8 cellular contexts compared by ENCODE assay signal in genomic region chr2:86249843-86250402, GRCh38. TPM values are rescaled to one million over a fixed set of nuclear protein-coding genes. Genes with fewer than 3 reads are reported as not detected.
A peak's percentile ranks its signal among the peaks of the same experiment; 100 is the strongest.
DNase-seq lines count a peak whose midpoint lies in the region; ATAC-seq and TF ChIP-seq lines count a peak whose summit lies in the region.

No MANE protein-coding gene starts in this region.

- H3K79me2 ChIP-seq in GM23338 (replicated peaks; ENCODE audit: insufficient read depth) (no peaks in the 10 kb centered on the region), OCI-LY7 (ENCODE audit: insufficient read depth, low read depth, low read length) (no peaks in the 10 kb centered on the region)

- ATAC-seq in GM18498 (IDR thresholded peaks at IDR 0.05; ENCODE audit: unreplicated experiment) = peak; percentile 72
- ATAC-seq in GM23338 = no peak
- no peak for ATAC-seq in stimulated activated naive CD8-positive, alpha-beta T cell treated with anti-CD3 and anti-CD28 coated beads, Interleukin-15, Interleukin-2, amounts not matched to agents 100 U/mL and 50 U/mL, for 24 hours

- H3K9me2 ChIP-seq in GM23338 (ENCODE audit: insufficient read depth) (peaks cover 9% of the 10 kb centered on the region; the same call in 1 of the 2 replicates), OCI-LY7 (ENCODE audit: insufficient read depth, low read length) (no peaks in the 10 kb centered on the region)

- H3K4me1 ChIP-seq in GM23338 (ENCODE audit: insufficient read depth) = peaks cover 15% of the 10 kb centered on the region; the same call in 1 of the 2 replicates
- peaks cover 12% of the 10 kb centered on the region for H3K4me1 ChIP-seq in OCI-LY7 (ENCODE audit: insufficient read depth, low read length, poor library complexity, severe bottlenecking)

- H3K9me3 ChIP-seq in OCI-LY7 (ENCODE audit: low read length) = no peaks in the 10 kb centered on the region

- no TSS peak for BruUV-seq in OCI-LY7 (replicated peaks; lab: Mats Ljungman, UMichigan)

- POLR2A ChIA-PET in OCI-LY7 (lab: Charles Lee) = interaction anchor here (0.7 kb wide), 1 partner anchor 39 kb away, joined by 3 read pairs; no protein-coding TSS in a partner anchor

- H3K27me3 ChIP-seq in GM23338 (ENCODE audit: insufficient read depth) = no peaks in the 10 kb centered on the region

- CTCF ChIA-PET in OCI-LY7 (lab: Charles Lee; ENCODE audit: unreplicated experiment) = interaction anchor here (0.6 to 1.0 kb wide), 2 partner anchors 28 to 80 kb away, joined by 3 read pairs; no protein-coding TSS in a partner anchor

- H3K4me3 Mint-ChIP-seq in GM23338 (no peak overlapping the region), nephron (no peak overlapping the region), CD14-positive monocyte (no peak overlapping the region)
- H3K4me3 Mint-ChIP-seq in activated naive CD8-positive, alpha-beta T cell treated with anti-CD3 and anti-CD28 coated beads for 36 hours = no peak overlapping the region
- no peak overlapping the region for H3K4me3 Mint-ChIP-seq in T-helper 2 cell treated with Interferon-gamma antibody and Interleukin-4, amounts not matched to agents 5 μg/mL and 100 μg/mL, for 36 hours

- H3K4me1 Mint-ChIP-seq in GM23338 (peaks cover 28% of the 10 kb centered on the region), nephron (peaks cover 13% of the 10 kb centered on the region), CD14-positive monocyte (no peaks in the 10 kb centered on the region)
- no peaks in the 10 kb centered on the region for H3K4me1 Mint-ChIP-seq in activated naive CD8-positive, alpha-beta T cell treated with anti-CD3 and anti-CD28 coated beads for 36 hours
- H3K4me1 Mint-ChIP-seq in T-helper 2 cell treated with Interferon-gamma antibody and Interleukin-4, amounts not matched to agents 5 μg/mL and 100 μg/mL, for 36 hours (ENCODE audit: low read depth) = no peaks in the 10 kb centered on the region

- H3K36me3 ChIP-seq in GM23338 (ENCODE audit: insufficient read depth) (no peaks in the 10 kb centered on the region), OCI-LY7 (ENCODE audit: insufficient read depth, low read length) (no peaks in the 10 kb centered on the region)

- H3K36me3 Mint-ChIP-seq in GM23338 (ENCODE audit: low read depth) (no peaks in the 10 kb centered on the region), nephron (ENCODE audit: low read depth) (no peaks in the 10 kb centered on the region), CD14-positive monocyte (no peaks in the 10 kb centered on the region)
- H3K36me3 Mint-ChIP-seq in activated naive CD8-positive, alpha-beta T cell treated with anti-CD3 and anti-CD28 coated beads for 36 hours = no peaks in the 10 kb centered on the region
- H3K36me3 Mint-ChIP-seq in T-helper 2 cell treated with Interferon-gamma antibody and Interleukin-4, amounts not matched to agents 5 μg/mL and 100 μg/mL, for 36 hours (ENCODE audit: low read depth) = no peaks in the 10 kb centered on the region

- H4K20me1 ChIP-seq in GM23338 (replicated peaks; ENCODE audit: insufficient read depth) (no peaks in the 10 kb centered on the region), OCI-LY7 (ENCODE audit: insufficient read depth, low read length) (no peaks in the 10 kb centered on the region)

- 0 out of 2 replicates have a peak overlapping the region, but pooled peaks have one; percentile 14 for H3K27ac ChIP-seq in GM23338 (ENCODE audit: low read depth)
- no peak overlapping the region for H3K27ac ChIP-seq in OCI-LY7 (ENCODE audit: low read depth, low read length, poor library complexity, severe bottlenecking)

- DNase-seq in GM23338 (ENCODE audit: low spot score) (no peak), OCI-LY7 (ENCODE audit: low spot score) (peak; percentile 66), CD14-positive monocyte (ENCODE audit: low spot score) (no peak)
- DNase-seq in activated naive CD8-positive, alpha-beta T cell treated with anti-CD3 and anti-CD28 coated beads for 36 hours = no peak
- DNase-seq in stimulated activated naive CD8-positive, alpha-beta T cell treated with anti-CD3 and anti-CD28 coated beads, Interleukin-15, Interleukin-2, amounts not matched to agents 100 U/mL and 50 U/mL, for 24 hours = no peak
- DNase-seq in T-helper 2 cell treated with Interferon-gamma antibody and Interleukin-4, amounts not matched to agents 5 μg/mL and 100 μg/mL, for 36 hours (ENCODE audit: low spot score) = no peak

- TF ChIP-seq CTCF in GM23338 (conservative IDR thresholded peaks at IDR 0.05; ENCODE audit: low read depth in 2 of 2) = no peak
- peak; percentile 78 for TF ChIP-seq CTCF in OCI-LY7 (conservative IDR thresholded peaks at IDR 0.05; ENCODE audit: low read length)
- TF ChIP-seq CTCF in nephron (IDR thresholded peaks at IDR 0.05; ENCODE audit: unreplicated experiment in 3 of 3) = no peak
- TF ChIP-seq CTCF in CD14-positive monocyte (IDR thresholded peaks at IDR 0.05) = no peak

- intact Hi-C loops in OCI-LY7 (cut with micrococcal nuclease; ENCODE audit: unreplicated experiment) = no loop called here
- intact Hi-C loops in CD14-positive monocyte (cut with micrococcal nuclease) = no loop called here

- H3K9me3 Mint-ChIP-seq in GM23338 (no peaks in the 10 kb centered on the region), nephron (no peaks in the 10 kb centered on the region), CD14-positive monocyte (no peaks in the 10 kb centered on the region)
- no peaks in the 10 kb centered on the region for H3K9me3 Mint-ChIP-seq in activated naive CD8-positive, alpha-beta T cell treated with anti-CD3 and anti-CD28 coated beads for 36 hours
- H3K9me3 Mint-ChIP-seq in T-helper 2 cell treated with Interferon-gamma antibody and Interleukin-4, amounts not matched to agents 5 μg/mL and 100 μg/mL, for 36 hours = no peaks in the 10 kb centered on the region

- H2AFZ ChIP-seq in GM23338 (no peak overlapping the region), OCI-LY7 (ENCODE audit: low read length) (peak overlapping the region; percentile 68)

- no peak overlapping the region for H3K4me3 ChIP-seq in GM23338
- no peak overlapping the region for H3K4me3 ChIP-seq in OCI-LY7 (ENCODE audit: low read depth, low read length, poor library complexity, severe bottlenecking)

- H3K4me2 ChIP-seq in GM23338 (no peak overlapping the region), OCI-LY7 (ENCODE audit: low read length) (peak overlapping the region; percentile 28; the same call in 1 of the 2 replicates)

- H3K27ac Mint-ChIP-seq in GM23338 = no peak overlapping the region
- H3K27ac Mint-ChIP-seq in nephron = peak overlapping the region; percentile 62 to 72 (median 70)
- no peak overlapping the region for H3K27ac Mint-ChIP-seq in activated naive CD8-positive, alpha-beta T cell treated with anti-CD3 and anti-CD28 coated beads for 36 hours
- H3K27ac Mint-ChIP-seq in T-helper 2 cell treated with Interferon-gamma antibody and Interleukin-4, amounts not matched to agents 5 μg/mL and 100 μg/mL, for 36 hours = no peak overlapping the region
- H3K27ac Mint-ChIP-seq in CD14-positive monocyte = peak overlapping the region in 3 of 7 donors; percentile 14 to 74 (median 47)

- H3K27me3 Mint-ChIP-seq in GM23338 (ENCODE audit: insufficient read depth, low read depth, poor library complexity) (peaks cover 5% of the 10 kb centered on the region), nephron (ENCODE audit: low read depth) (no peaks in the 10 kb centered on the region), CD14-positive monocyte (ENCODE audit: low read depth in 3 of 3) (peaks cover 0 to 6% (median 4%) of the 10 kb centered on the region in 3 donors)
- no peaks in the 10 kb centered on the region for H3K27me3 Mint-ChIP-seq in activated naive CD8-positive, alpha-beta T cell treated with anti-CD3 and anti-CD28 coated beads for 36 hours
- H3K27me3 Mint-ChIP-seq in T-helper 2 cell treated with Interferon-gamma antibody and Interleukin-4, amounts not matched to agents 5 μg/mL and 100 μg/mL, for 36 hours (ENCODE audit: low read depth) = peaks cover 9% of the 10 kb centered on the region

- H3F3A ChIP-seq in GM23338 (replicated peaks; ENCODE audit: low read depth) = no peaks in the 10 kb centered on the region

TF ChIP-seq in GM23338, 12 proteins besides CTCF, POLR2A, EP300 and RAD21 (continues in another document):
- TF ChIP-seq ZNF331 (CRISPR knock-in tag; IDR thresholded peaks at IDR 0.05; ENCODE audit: low read depth) = no peak
- TF ChIP-seq CREB1 (CRISPR knock-in tag; IDR thresholded peaks at IDR 0.05; ENCODE audit: low read depth) = no peak
- TF ChIP-seq JUNB (IDR thresholded peaks at IDR 0.05; ENCODE audit: unreplicated experiment) = no peak

RNA-seq across cellular contexts. Expression of gene MRPL35, which starts 50.7 kb away (rescaled TPM):
- total RNA-seq in GM23338 (2014; rRNA removed; shearing (Covaris generic)) = 33.5 and 43.8 TPM in 2 replicates
- 57.2 and 62.0 TPM in 2 replicates for polyA plus RNA-seq in GM23338 (2016; fragmentation: Nextera tagmentation; extraction: Ambion mirVana)
- 26.8 and 26.9 TPM in 2 replicates for total RNA-seq in OCI-LY7 (2014; rRNA removed; shearing (Covaris generic))
- total RNA-seq in OCI-LY7 (2022) = 48.7 and 56.8 TPM in 2 replicates
- 100 to 1,000 TPM in 1 of 2 experiments, 10 to 100 TPM in 1; 93.9 to 105 TPM for total RNA-seq in activated naive CD8-positive, alpha-beta T cell treated with anti-CD3 and anti-CD28 coated beads for 36 hours
- polyA plus RNA-seq in CD14-positive monocyte = 10 to 100 TPM; 26.9 to 35.0 TPM

RNA-seq across cellular contexts. Expression of gene IMMT, which starts 54.7 kb away (rescaled TPM):
- 83.1 and 96.7 TPM in 2 replicates for total RNA-seq in GM23338 (2014; rRNA removed; shearing (Covaris generic))
- 65.3 and 71.0 TPM in 2 replicates for polyA plus RNA-seq in GM23338 (2016; fragmentation: Nextera tagmentation; extraction: Ambion mirVana)
- 77.3 and 82.1 TPM in 2 replicates for total RNA-seq in OCI-LY7 (2014; rRNA removed; shearing (Covaris generic))
- total RNA-seq in OCI-LY7 (2022) = 121 and 128 TPM in 2 replicates
- 100 to 1,000 TPM; 154 to 163 TPM for total RNA-seq in activated naive CD8-positive, alpha-beta T cell treated with anti-CD3 and anti-CD28 coated beads for 36 hours
- 10 to 100 TPM; 41.2 to 54.0 TPM for polyA plus RNA-seq in CD14-positive monocyte

Comparison
In these comparisons a context has a peak if more than half of its experiments do, and no peak if none do; other contexts are left out.
1. H3K27ac Mint-ChIP-seq: peak in nephron (3 of 3); none in GM23338 (single experiment), activated naive CD8-positive, alpha-beta T cell treated with anti-CD3 and anti-CD28 coated beads for 36 hours (single experiment) and T-helper 2 cell treated with Interferon-gamma antibody and Interleukin-4, amounts not matched to agents 5 μg/mL and 100 μg/mL, for 36 hours (single experiment).